In genomic region chr6:42659806-42660205, GRCh38 we compare ENCODE assay signal across 20 cellular contexts.
DNase-seq lines count a peak whose midpoint lies in the region; ATAC-seq, FAIRE-seq and TF ChIP-seq lines count a peak whose summit lies in the region.
"Had no signal": no experiment of that assay in that cellular context is flagged by ENCODE, and none has a peak within 500 bp of the region (broad histone marks: within the 10 kb centered on the region; RNA-seq: fewer than 3 reads in every experiment).

No MANE protein-coding gene starts in this region.

- H3K27me3 ChIP-seq in small intestine (ENCODE audit: control insufficient read depth in 2 of 2, insufficient read depth in 2 of 2, low read length in 2 of 2), result no peaks in the 10 kb centered on the region
- H3K27me3 ChIP-seq: BLaER1 treated with 17β-estradiol and CSF1 and Interleukin-3, amounts not matched to agents 10 nM and 100 nM had no signal

- DNase-seq in activated T-cell treated with anti-CD3 and anti-CD28 coated beads, Interleukin-2, amount 50 U/mL, for 72 hours, result no peak
- DNase-seq in activated T-cell treated with anti-CD3 and anti-CD28 coated beads, Interleukin-2, amount 50 U/mL, for 4 hours, result no peak
- DNase-seq in activated T-helper 1 cell treated with anti-CD3 and anti-CD28 coated beads, Interleukin-12 subunit alpha, Interleukin-12 subunit beta, Interleukin-2, Interleukin-4 antibody, amounts not matched to agents 30 ng/mL and 10 ng/mL and 1 ng/mL, durations not matched to agents 14 hours and 24 hours and 36 hours (ENCODE audit: low spot score), result no peak
- DNase-seq in nephron progenitor cell (no peak), small intestine (no peak)
- no peak for DNase-seq in stimulated activated naive B cell treated with anti-CD40 and anti-IgM and Interleukin-4, amounts not matched to agents 10 μg/mL and 1 μg/mL and 100 μg/mL, for 72 hours
- DNase-seq: 8988T; AML-193; Calu3; CD4-positive, alpha-beta T cell; DMS 273 treated with DMSO at 0.1 percent for 48 hours; DMS79; GM23248 had no signal

- no peaks in the 10 kb centered on the region for H3K27me3 Mint-ChIP-seq in activated T-cell treated with anti-CD3 and anti-CD28 coated beads, Interleukin-2, amount 50 U/mL, for 72 hours (ENCODE audit: low read depth)
- no peaks in the 10 kb centered on the region for H3K27me3 Mint-ChIP-seq in activated T-cell treated with anti-CD3 and anti-CD28 coated beads, Interleukin-2, amount 50 U/mL, for 4 hours (ENCODE audit: low read depth)
- no peaks in the 10 kb centered on the region for H3K27me3 Mint-ChIP-seq in activated T-helper 1 cell treated with anti-CD3 and anti-CD28 coated beads, Interleukin-12 subunit alpha, Interleukin-12 subunit beta, Interleukin-2, Interleukin-4 antibody, amounts not matched to agents 30 ng/mL and 10 ng/mL and 1 ng/mL, durations not matched to agents 14 hours and 24 hours and 36 hours (ENCODE audit: insufficient read depth)
- H3K27me3 Mint-ChIP-seq in nephron progenitor cell (ENCODE audit: low read depth, poor library complexity), result no peaks in the 10 kb centered on the region
- H3K27me3 Mint-ChIP-seq in stimulated activated naive B cell treated with anti-CD40 and anti-IgM and Interleukin-4, amounts not matched to agents 10 μg/mL and 1 μg/mL and 100 μg/mL, for 72 hours, result no peaks in the 10 kb centered on the region
- H3K27me3 Mint-ChIP-seq: CD4-positive, alpha-beta T cell had no signal

- no peak overlapping the region for H3K4me3 ChIP-seq in small intestine (ENCODE audit: low read depth in 1 of 2, low read length in 2 of 2)
- H3K4me3 ChIP-seq: BLaER1 treated with 17β-estradiol and CSF1 and Interleukin-3, amounts not matched to agents 10 nM and 100 nM; GM12878; GM23248 had no signal

- no peak for ATAC-seq in activated T-cell treated with anti-CD3 and anti-CD28 coated beads, Interleukin-2, amount 50 U/mL, for 72 hours (replicated peaks in 1 of 2)
- ATAC-seq in activated T-cell treated with anti-CD3 and anti-CD28 coated beads, Interleukin-2, amount 50 U/mL, for 4 hours, result no peak
- no peak for ATAC-seq in stimulated activated naive B cell treated with anti-CD40 and anti-IgM and Interleukin-4, amounts not matched to agents 10 μg/mL and 1 μg/mL and 100 μg/mL, for 72 hours (replicated peaks)
- ATAC-seq in HG02840 (IDR thresholded peaks at IDR 0.05; ENCODE audit: low FRiP score, unreplicated experiment), result no peak
- ATAC-seq: GM12878, HCT116 had no signal

- peaks cover 12 to 15% of the 10 kb centered on the region in 2 donors for H3K36me3 ChIP-seq in small intestine (ENCODE audit: control insufficient read depth in 2 of 2, insufficient read depth in 2 of 2, low read length in 2 of 2)

- intact Hi-C loops in activated T-helper 1 cell treated with anti-CD3 and anti-CD28 coated beads, Interleukin-12 subunit alpha, Interleukin-12 subunit beta, Interleukin-2, Interleukin-4 antibody, amounts not matched to agents 30 ng/mL and 10 ng/mL and 1 ng/mL, durations not matched to agents 14 hours and 24 hours and 36 hours (cut with micrococcal nuclease), result no loop called here

- H3K36me3 Mint-ChIP-seq in activated T-cell treated with anti-CD3 and anti-CD28 coated beads, Interleukin-2, amount 50 U/mL, for 72 hours (ENCODE audit: insufficient read depth in 2 of 2), result peaks cover 5 to 19% of the 10 kb centered on the region in 2 donors
- peaks cover 31% of the 10 kb centered on the region for H3K36me3 Mint-ChIP-seq in activated T-cell treated with anti-CD3 and anti-CD28 coated beads, Interleukin-2, amount 50 U/mL, for 4 hours (ENCODE audit: insufficient read depth)
- peaks cover 36% of the 10 kb centered on the region for H3K36me3 Mint-ChIP-seq in activated T-helper 1 cell treated with anti-CD3 and anti-CD28 coated beads, Interleukin-12 subunit alpha, Interleukin-12 subunit beta, Interleukin-2, Interleukin-4 antibody, amounts not matched to agents 30 ng/mL and 10 ng/mL and 1 ng/mL, durations not matched to agents 14 hours and 24 hours and 36 hours (ENCODE audit: low read depth)
- H3K36me3 Mint-ChIP-seq in nephron progenitor cell (ENCODE audit: low read depth), result peaks cover 60% of the 10 kb centered on the region
- H3K36me3 Mint-ChIP-seq in stimulated activated naive B cell treated with anti-CD40 and anti-IgM and Interleukin-4, amounts not matched to agents 10 μg/mL and 1 μg/mL and 100 μg/mL, for 72 hours, result peaks cover 21 to 38% of the 10 kb centered on the region in 2 donors

- no peaks in the 10 kb centered on the region for H3K9me3 ChIP-seq in small intestine (ENCODE audit: control insufficient read depth, low read depth)
- H3K9me3 ChIP-seq: BLaER1 treated with 17β-estradiol and CSF1 and Interleukin-3, amounts not matched to agents 10 nM and 100 nM had no signal

- whole genome bisulfite sequencing in small intestine, 3 donors, result 54 to 77% (median 75%) methylated on average over 1 of the region's 1 CpG

- TF ChIP-seq CTCF in nephron progenitor cell (IDR thresholded peaks at IDR 0.05), result no peak

- H3K4me3 Mint-ChIP-seq in activated T-cell treated with anti-CD3 and anti-CD28 coated beads, Interleukin-2, amount 50 U/mL, for 72 hours, result no peak overlapping the region
- no peak overlapping the region for H3K4me3 Mint-ChIP-seq in activated T-cell treated with anti-CD3 and anti-CD28 coated beads, Interleukin-2, amount 50 U/mL, for 4 hours
- no peak overlapping the region for H3K4me3 Mint-ChIP-seq in activated T-helper 1 cell treated with anti-CD3 and anti-CD28 coated beads, Interleukin-12 subunit alpha, Interleukin-12 subunit beta, Interleukin-2, Interleukin-4 antibody, amounts not matched to agents 30 ng/mL and 10 ng/mL and 1 ng/mL, durations not matched to agents 14 hours and 24 hours and 36 hours
- H3K4me3 Mint-ChIP-seq in nephron progenitor cell, result no peak overlapping the region
- no peak overlapping the region for H3K4me3 Mint-ChIP-seq in stimulated activated naive B cell treated with anti-CD40 and anti-IgM and Interleukin-4, amounts not matched to agents 10 μg/mL and 1 μg/mL and 100 μg/mL, for 72 hours
- H3K4me3 Mint-ChIP-seq: CD4-positive, alpha-beta T cell had no signal

- H3K27ac Mint-ChIP-seq in activated T-cell treated with anti-CD3 and anti-CD28 coated beads, Interleukin-2, amount 50 U/mL, for 72 hours, result peak overlapping the region; percentile 16
- H3K27ac Mint-ChIP-seq in activated T-helper 1 cell treated with anti-CD3 and anti-CD28 coated beads, Interleukin-12 subunit alpha, Interleukin-12 subunit beta, Interleukin-2, Interleukin-4 antibody, amounts not matched to agents 30 ng/mL and 10 ng/mL and 1 ng/mL, durations not matched to agents 14 hours and 24 hours and 36 hours, result peak overlapping the region; percentile 11
- peak overlapping the region; percentile 60 for H3K27ac Mint-ChIP-seq in nephron progenitor cell
- H3K27ac Mint-ChIP-seq in stimulated activated naive B cell treated with anti-CD40 and anti-IgM and Interleukin-4, amounts not matched to agents 10 μg/mL and 1 μg/mL and 100 μg/mL, for 72 hours, result peak overlapping the region; percentile 51
- H3K27ac Mint-ChIP-seq: CD4-positive, alpha-beta T cell had no signal

- H3K4me1 Mint-ChIP-seq in activated T-cell treated with anti-CD3 and anti-CD28 coated beads, Interleukin-2, amount 50 U/mL, for 72 hours (ENCODE audit: low read depth), result no peaks in the 10 kb centered on the region
- peaks cover 2% of the 10 kb centered on the region for H3K4me1 Mint-ChIP-seq in activated T-cell treated with anti-CD3 and anti-CD28 coated beads, Interleukin-2, amount 50 U/mL, for 4 hours (ENCODE audit: low read depth)
- peaks cover 6% of the 10 kb centered on the region for H3K4me1 Mint-ChIP-seq in activated T-helper 1 cell treated with anti-CD3 and anti-CD28 coated beads, Interleukin-12 subunit alpha, Interleukin-12 subunit beta, Interleukin-2, Interleukin-4 antibody, amounts not matched to agents 30 ng/mL and 10 ng/mL and 1 ng/mL, durations not matched to agents 14 hours and 24 hours and 36 hours (ENCODE audit: low read depth)
- H3K4me1 Mint-ChIP-seq in nephron progenitor cell, result peaks cover 5% of the 10 kb centered on the region
- peaks cover 0 to 2% of the 10 kb centered on the region in 2 donors for H3K4me1 Mint-ChIP-seq in stimulated activated naive B cell treated with anti-CD40 and anti-IgM and Interleukin-4, amounts not matched to agents 10 μg/mL and 1 μg/mL and 100 μg/mL, for 72 hours

- FAIRE-seq in small intestine (lab: Jason Lieb, UNC), result no peak
- FAIRE-seq: GM12878, GM18507, H54 had no signal

- H3K9me3 Mint-ChIP-seq in activated T-cell treated with anti-CD3 and anti-CD28 coated beads, Interleukin-2, amount 50 U/mL, for 72 hours, result no peaks in the 10 kb centered on the region
- no peaks in the 10 kb centered on the region for H3K9me3 Mint-ChIP-seq in activated T-cell treated with anti-CD3 and anti-CD28 coated beads, Interleukin-2, amount 50 U/mL, for 4 hours
- H3K9me3 Mint-ChIP-seq in activated T-helper 1 cell treated with anti-CD3 and anti-CD28 coated beads, Interleukin-12 subunit alpha, Interleukin-12 subunit beta, Interleukin-2, Interleukin-4 antibody, amounts not matched to agents 30 ng/mL and 10 ng/mL and 1 ng/mL, durations not matched to agents 14 hours and 24 hours and 36 hours, result no peaks in the 10 kb centered on the region
- H3K9me3 Mint-ChIP-seq in nephron progenitor cell, result no peaks in the 10 kb centered on the region
- H3K9me3 Mint-ChIP-seq in stimulated activated naive B cell treated with anti-CD40 and anti-IgM and Interleukin-4, amounts not matched to agents 10 μg/mL and 1 μg/mL and 100 μg/mL, for 72 hours, result no peaks in the 10 kb centered on the region
- H3K9me3 Mint-ChIP-seq: CD4-positive, alpha-beta T cell had no signal

- no peaks in the 10 kb centered on the region for H3K4me1 ChIP-seq in small intestine (ENCODE audit: control insufficient read depth in 2 of 2, insufficient read depth in 1 of 2, low read depth in 1 of 2, low read length in 1 of 2)

- H3K27ac ChIP-seq in small intestine (ENCODE audit: low read depth in 1 of 2, low read length in 1 of 2), result no peak overlapping the region
- H3K27ac ChIP-seq: GM23248, HL-60 had no signal
